In genomic region chr1:9233942-9234222, GRCh38 we compare ENCODE assay signal across 8 cellular contexts. TPM values are rescaled to one million over a fixed set of nuclear protein-coding genes. Genes with fewer than 3 reads are reported as not detected.
DNase-seq lines count a peak whose midpoint lies in the region; ATAC-seq and TF ChIP-seq lines count a peak whose summit lies in the region.

No MANE protein-coding gene starts in this region.

- no peak for DNase-seq in heart left ventricle
- DNase-seq in cardiac septum (ENCODE audit: low spot score) = no peak
- DNase-seq in MCF 10A (ENCODE audit: unreplicated experiment) = no peak
- no peak for DNase-seq in T-helper 9 cell
- no peak for DNase-seq in head of caudate nucleus

- TF ChIP-seq CTCF in heart left ventricle (IDR thresholded peaks at IDR 0.05) = no peak
- no peak for TF ChIP-seq CTCF in MCF 10A (IDR thresholded peaks at IDR 0.05; ENCODE audit: unreplicated experiment)

- WGBS in heart left ventricle, 4 donors = 49 to 71% (median 65%) methylated on average over 3 of the region's 3 CpGs
- WGBS in mesodermal cell (ENCODE audit: insufficient coverage in 2 of 2), 2 experiments = 62 to 63% methylated on average over 2 of the region's 3 CpGs
- WGBS in urinary bladder = 48% methylated on average over 3 of the region's 3 CpGs

- H3K4me1 Mint-ChIP-seq in MCF 10A (ENCODE audit: insufficient read depth, unreplicated experiment) = peaks cover 24% of the 10 kb centered on the region

- H3K9me3 ChIP-seq in heart left ventricle (no peaks in the 10 kb centered on the region), mesodermal cell (ENCODE audit: control insufficient read depth, low read length) (no peaks in the 10 kb centered on the region)

- H3K4me3 Mint-ChIP-seq in MCF 10A (ENCODE audit: unreplicated experiment) = peak overlapping the region; percentile 79

- POLR2A ChIA-PET in MCF 10A (lab: Yijun Ruan, JAX) = interaction anchor here (1.0 to 3.1 kb wide), 7 partner anchors 10 to 243 kb away, joined by 3 to 15 read pairs (median 4); no protein-coding TSS in a partner anchor

- TF ChIP-seq POLR2A in heart left ventricle (IDR thresholded peaks at IDR 0.05) = no peak

- H3K27me3 Mint-ChIP-seq in MCF 10A (ENCODE audit: insufficient read depth, unreplicated experiment) = no peaks in the 10 kb centered on the region

- H3K36me3 Mint-ChIP-seq in MCF 10A (ENCODE audit: insufficient read depth, unreplicated experiment) = peaks cover 5% of the 10 kb centered on the region

- TSS peak; percentile 56 for BruUV-seq in MCF 10A (replicated peaks; lab: Mats Ljungman, UMichigan)

- H3K4me1 ChIP-seq in heart left ventricle (peaks cover 9 to 55% (median 37%) of the 10 kb centered on the region in 12 donors), mesodermal cell (ENCODE audit: control insufficient read depth, insufficient read depth, low read length, poor library complexity, severe bottlenecking) (peaks cover 3% of the 10 kb centered on the region), urinary bladder (ENCODE audit: insufficient read depth) (peaks cover 1% of the 10 kb centered on the region)

- H3K36me3 ChIP-seq in heart left ventricle (no peaks in the 10 kb centered on the region), mesodermal cell (ENCODE audit: control insufficient read depth, insufficient read depth, low read length) (no peaks in the 10 kb centered on the region), urinary bladder (ENCODE audit: insufficient read depth) (no peaks in the 10 kb centered on the region)

- intact Hi-C loops in heart left ventricle (cut with DNase I) (no loop called here), cardiac septum (cut with DNase I) (no loop called here), MCF 10A (cut with micrococcal nuclease) (no loop called here), head of caudate nucleus (cut with DNase I) (no loop called here)

- H3K9me3 Mint-ChIP-seq in MCF 10A (ENCODE audit: unreplicated experiment) = no peaks in the 10 kb centered on the region

- no peak for ATAC-seq in heart left ventricle
- no peak for ATAC-seq in GM19467 (IDR thresholded peaks at IDR 0.05; ENCODE audit: unreplicated experiment)

- H3K27ac Mint-ChIP-seq in MCF 10A (ENCODE audit: low read depth, unreplicated experiment) = peak overlapping the region; percentile 76

- H3K27ac ChIP-seq in heart left ventricle (peak overlapping the region; percentile 70 to 98 (median 94)), mesodermal cell (ENCODE audit: low read depth, low read length, severe bottlenecking) (no peak overlapping the region), urinary bladder (ENCODE audit: low read depth) (peak overlapping the region; percentile 81)

- H3K27me3 ChIP-seq in heart left ventricle = no peaks in the 10 kb centered on the region

- CTCF ChIA-PET in MCF 10A (lab: Yijun Ruan, JAX) = interaction anchor here (0.6 to 2.4 kb wide), 13 partner anchors 8 to 826 kb away, joined by 3 to 7 read pairs (median 3); no protein-coding TSS in a partner anchor

- H3K4me3 ChIP-seq in heart left ventricle = peak overlapping the region in 11 of 12 donors; percentile 27 to 88 (median 71)
- peak overlapping the region; percentile 39 for H3K4me3 ChIP-seq in mesodermal cell (ENCODE audit: extremely low read depth, insufficient read depth, low read length, poor library complexity, severe bottlenecking)
- H3K4me3 ChIP-seq in urinary bladder (ENCODE audit: low read depth, low read length) = peak overlapping the region; percentile 90

RNA-seq across cellular contexts. Expression of gene H6PD, which starts 0.7 kb away (rescaled TPM):
- total RNA-seq in heart left ventricle (10 to 100 TPM; 16.0 to 54.5 (median 27.9) TPM), cardiac septum (28.9 TPM), MCF 10A (2022) (23.6 and 28.7 TPM in 2 replicates), urinary bladder (32.6 TPM)
- polyA plus RNA-seq in heart left ventricle (10 to 100 TPM; 11.0 to 15.7 TPM), urinary bladder (26.6 TPM)
- polyA plus RNA-seq in mesodermal cell (2013, experiment 1 of 2) = 15.0 TPM
- 13.4 TPM for polyA plus RNA-seq in mesodermal cell (2013, experiment 2 of 2)

RNA-seq across cellular contexts. Expression of gene SPSB1, which starts 58.8 kb away (rescaled TPM):
- total RNA-seq in heart left ventricle = 10 to 100 TPM in 3 of 9 donors, 1 to 10 TPM in 6; 7.7 to 27.2 (median 9.2) TPM
- polyA plus RNA-seq in heart left ventricle = 10 to 100 TPM in 1 of 2 donors, 1 to 10 TPM in 1; 7.0 to 10.9 TPM
- 12.9 TPM for total RNA-seq in cardiac septum
- total RNA-seq in MCF 10A (2022) = 8.2 and 16.2 TPM in 2 replicates
- 17.3 TPM for polyA plus RNA-seq in mesodermal cell (2013, experiment 1 of 2)
- polyA plus RNA-seq in mesodermal cell (2013, experiment 2 of 2) = 14.6 TPM
- total RNA-seq in urinary bladder = 12.4 TPM
- polyA plus RNA-seq in urinary bladder = 36.4 TPM

Comparison
In these comparisons a context has a peak if more than half of its experiments do, and no peak if none do; other contexts are left out.
1. H3K4me3 ChIP-seq: peak in every context shown above with its lines; median percentile 90 in urinary bladder; 71 in heart left ventricle; 39 in mesodermal cell.